In the genomic region with DNA sequence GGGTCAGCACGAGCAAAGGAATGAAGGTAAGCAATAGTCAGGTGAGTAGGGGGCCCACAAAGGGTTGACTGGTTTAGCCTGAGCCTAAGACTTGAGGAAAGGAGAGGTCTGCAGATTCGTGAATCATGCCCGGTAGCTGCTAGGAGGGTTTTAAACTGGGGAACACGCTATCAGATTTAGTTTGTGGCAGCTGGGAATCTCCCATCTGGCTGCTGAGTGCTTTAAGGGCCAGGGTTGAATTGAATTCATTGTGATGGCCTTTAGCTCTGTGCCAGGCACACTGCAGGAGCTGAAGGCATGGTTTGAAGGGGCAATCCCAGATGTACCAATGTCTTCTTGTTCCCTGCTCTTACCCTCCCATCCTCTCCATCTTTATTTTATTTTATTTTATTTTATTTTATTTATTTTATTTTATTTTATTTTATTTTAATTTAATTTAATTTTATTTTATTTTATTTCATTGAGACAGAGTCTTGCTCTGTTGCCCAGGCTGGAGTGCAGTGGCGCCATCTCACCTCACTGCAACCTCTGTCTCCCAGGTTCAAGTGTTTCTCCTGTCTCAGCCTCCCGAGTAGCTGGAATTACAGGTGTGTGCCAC, we compare ENCODE assay signal across 1 cellular context.
TF ChIP-seq lines count a peak whose summit lies in the region.

No MANE protein-coding gene starts in this region.

TF ChIP-seq in H1, 55 proteins besides CTCF, POLR2A, EP300 and RAD21:
- TF ChIP-seq, protein P1, sequence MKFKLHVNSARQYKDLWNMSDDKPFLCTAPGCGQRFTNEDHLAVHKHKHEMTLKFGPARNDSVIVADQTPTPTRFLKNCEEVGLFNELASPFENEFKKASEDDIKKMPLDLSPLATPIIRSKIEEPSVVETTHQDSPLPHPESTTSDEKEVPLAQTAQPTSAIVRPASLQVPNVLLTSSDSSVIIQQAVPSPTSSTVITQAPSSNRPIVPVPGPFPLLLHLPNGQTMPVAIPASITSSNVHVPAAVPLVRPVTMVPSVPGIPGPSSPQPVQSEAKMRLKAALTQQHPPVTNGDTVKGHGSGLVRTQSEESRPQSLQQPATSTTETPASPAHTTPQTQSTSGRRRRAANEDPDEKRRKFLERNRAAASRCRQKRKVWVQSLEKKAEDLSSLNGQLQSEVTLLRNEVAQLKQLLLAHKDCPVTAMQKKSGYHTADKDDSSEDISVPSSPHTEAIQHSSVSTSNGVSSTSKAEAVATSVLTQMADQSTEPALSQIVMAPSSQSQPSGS (IDR thresholded peaks at IDR 0.05; ENCODE audit: low read length) = no peak
